32 cellular contexts compared by ENCODE assay signal in genomic region chr2:234095301-234095700, GRCh38. TPM values are rescaled to one million over a fixed set of nuclear protein-coding genes. Genes with fewer than 3 reads are reported as not detected.
"Had no signal": no experiment of that assay in that cellular context is flagged by ENCODE, and none has a peak within 500 bp of the region (broad histone marks: within the 10 kb centered on the region; RNA-seq: fewer than 3 reads in every experiment).

No MANE protein-coding gene starts in this region.

- H3K36me3 Mint-ChIP-seq: stimulated activated memory B cell treated with anti-CD40 and anti-IgM and Interleukin-4, amounts not matched to agents 10 μg/mL and 1 μg/mL and 100 μg/mL, for 72 hours had no signal

- H3K27me3 ChIP-seq: neutrophil, spleen, testis, tibial nerve, upper lobe of right lung, vagina had no signal

- H3K9me3 ChIP-seq: heart right ventricle, neutrophil, spleen, testis, tibial nerve, upper lobe of right lung, vagina had no signal

- H3K4me3 ChIP-seq: heart right ventricle, spleen, testis, tibial nerve, upper lobe of right lung, vagina had no signal

- H3K27me3 Mint-ChIP-seq: stimulated activated naive CD8-positive, alpha-beta T cell treated with anti-CD3 and anti-CD28 coated beads, Interleukin-15, amount 100 ng/mL, for 72 hours had no signal

- H3K27ac Mint-ChIP-seq: endodermal cell; nephron progenitor cell; stimulated activated memory B cell treated with anti-CD40 and anti-IgM and Interleukin-4, amounts not matched to agents 10 μg/mL and 1 μg/mL and 100 μg/mL, for 72 hours; stimulated activated naive CD8-positive, alpha-beta T cell treated with anti-CD3 and anti-CD28 coated beads, Interleukin-15, amount 100 ng/mL, for 72 hours had no signal

- H3K9me3 Mint-ChIP-seq: endodermal cell, nephron progenitor cell had no signal

- H3K27ac ChIP-seq: heart right ventricle, neutrophil, spleen, testis, upper lobe of right lung, vagina had no signal

- ATAC-seq: heart right ventricle; left lobe of liver; naive thymus-derived CD4-positive, alpha-beta T cell; sciatic nerve; stimulated activated memory B cell treated with anti-CD40 and anti-IgM and Interleukin-4, amounts not matched to agents 10 μg/mL and 1 μg/mL and 100 μg/mL, for 72 hours; stimulated activated naive CD8-positive, alpha-beta T cell treated with anti-CD3 and anti-CD28 coated beads, Interleukin-15, amount 100 ng/mL, for 72 hours; upper lobe of right lung had no signal

- DNase-seq: dermis blood vessel endothelial cell; endodermal cell; heart right ventricle; hypothalamus; islet precursor cell; mammary epithelial cell; naive thymus-derived CD4-positive, alpha-beta T cell; nephron progenitor cell; posterior cingulate gyrus; spleen; stimulated activated CD4-positive, alpha-beta T cell treated with anti-CD3 and anti-CD28 coated beads, Interleukin-15, amount 100 ng/mL, for 24 hours; stimulated activated CD4-positive, alpha-beta T cell treated with anti-CD3 and anti-CD28 coated beads, Interleukin-1b, Interleukin-23, amount 100 ng/mL, for 48 hours; stimulated activated CD4-positive, alpha-beta T cell treated with anti-CD3 and anti-CD28 coated beads, Interleukin-4, amount 100 ng/mL, for 24 hours; stimulated activated naive CD8-positive, alpha-beta T cell treated with anti-CD3 and anti-CD28 coated beads, Interleukin-15, amount 100 ng/mL, for 72 hours; testis; upper lobe of right lung had no signal

- H3K4me3 Mint-ChIP-seq: endodermal cell; naive thymus-derived CD4-positive, alpha-beta T cell; nephron progenitor cell; stimulated activated memory B cell treated with anti-CD40 and anti-IgM and Interleukin-4, amounts not matched to agents 10 μg/mL and 1 μg/mL and 100 μg/mL, for 72 hours; stimulated activated naive CD8-positive, alpha-beta T cell treated with anti-CD3 and anti-CD28 coated beads, Interleukin-15, amount 100 ng/mL, for 72 hours had no signal

- H3K36me3 ChIP-seq: heart right ventricle, neutrophil, spleen, tibial nerve, upper lobe of right lung, vagina had no signal

RNA-seq across cellular contexts. Expression of gene SPP2, which starts 44.8 kb away (rescaled TPM):
- total RNA-seq: dermis blood vessel endothelial cell; endodermal cell; endothelial cell of umbilical vein; frontal cortex; glomerular endothelial cell; heart right ventricle; lower leg skin; mammary epithelial cell; mesenteric fat pad; mononuclear cell; naive thymus-derived CD4-positive, alpha-beta T cell; osteocyte; pulmonary artery endothelial cell; sciatic nerve; skeletal muscle tissue; spleen; subcutaneous adipose tissue; testis; tibial nerve; upper lobe of right lung; vagina had no signal
